In the genomic region with DNA sequence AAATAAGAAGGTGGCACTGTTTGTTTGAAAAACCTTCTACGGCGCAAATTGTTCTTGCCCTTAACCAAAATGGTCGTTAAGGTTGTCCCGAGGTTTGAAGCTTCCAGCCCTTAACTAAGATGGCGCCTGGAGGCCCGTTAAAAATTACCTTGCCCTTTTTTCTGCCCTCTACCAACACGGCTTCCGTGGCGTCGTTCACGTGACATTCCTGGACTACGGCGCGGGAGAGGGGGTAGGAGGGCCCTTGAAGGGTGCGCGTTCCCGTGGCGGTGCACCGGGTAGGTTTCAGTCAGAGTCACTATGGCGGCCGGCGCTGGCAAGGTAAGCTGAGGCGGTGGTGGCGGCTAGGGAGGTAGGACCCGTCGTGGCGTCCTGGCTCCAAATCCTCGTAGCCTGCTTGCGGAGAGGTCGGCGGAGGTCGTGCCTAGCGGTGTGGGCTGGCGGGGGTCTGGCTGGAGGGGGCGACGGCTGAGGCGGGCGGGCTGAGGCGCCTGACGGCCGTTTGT, we compare ENCODE assay signal across 8 cellular contexts. TPM values are rescaled to one million over a fixed set of nuclear protein-coding genes. Genes with fewer than 3 reads are reported as not detected.
DNase-seq lines count a peak whose midpoint lies in the region; ATAC-seq, FAIRE-seq and TF ChIP-seq lines count a peak whose summit lies in the region.

A gene with protein sequence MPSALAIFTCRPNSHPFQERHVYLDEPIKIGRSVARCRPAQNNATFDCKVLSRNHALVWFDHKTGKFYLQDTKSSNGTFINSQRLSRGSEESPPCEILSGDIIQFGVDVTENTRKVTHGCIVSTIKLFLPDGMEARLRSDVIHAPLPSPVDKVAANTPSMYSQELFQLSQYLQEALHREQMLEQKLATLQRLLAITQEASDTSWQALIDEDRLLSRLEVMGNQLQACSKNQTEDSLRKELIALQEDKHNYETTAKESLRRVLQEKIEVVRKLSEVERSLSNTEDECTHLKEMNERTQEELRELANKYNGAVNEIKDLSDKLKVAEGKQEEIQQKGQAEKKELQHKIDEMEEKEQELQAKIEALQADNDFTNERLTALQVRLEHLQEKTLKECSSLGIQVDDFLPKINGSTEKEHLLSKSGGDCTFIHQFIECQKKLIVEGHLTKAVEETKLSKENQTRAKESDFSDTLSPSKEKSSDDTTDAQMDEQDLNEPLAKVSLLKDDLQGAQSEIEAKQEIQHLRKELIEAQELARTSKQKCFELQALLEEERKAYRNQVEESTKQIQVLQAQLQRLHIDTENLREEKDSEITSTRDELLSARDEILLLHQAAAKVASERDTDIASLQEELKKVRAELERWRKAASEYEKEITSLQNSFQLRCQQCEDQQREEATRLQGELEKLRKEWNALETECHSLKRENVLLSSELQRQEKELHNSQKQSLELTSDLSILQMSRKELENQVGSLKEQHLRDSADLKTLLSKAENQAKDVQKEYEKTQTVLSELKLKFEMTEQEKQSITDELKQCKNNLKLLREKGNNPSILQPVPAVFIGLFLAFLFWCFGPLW (plus strand): TSS at position 288 of the 506 bp plus-strand sequence. CDS start 1,343 bp downstream, outside the sequence.

- peak; percentile 90 for TF ChIP-seq POLR2A in GM19193 (IDR thresholded peaks at IDR 0.05; ENCODE audit: extremely low read depth, insufficient read depth, insufficient read length)

- no peak for TF ChIP-seq CTCF in chondrocyte (IDR thresholded peaks at IDR 0.05)
- no peak for TF ChIP-seq CTCF in kidney (IDR thresholded peaks at IDR 0.05; ENCODE audit: borderline replicate concordance, extremely low read depth, insufficient read depth)

- H3K36me3 Mint-ChIP-seq in chondrocyte (ENCODE audit: low read depth), result no peaks in the 10 kb centered on the region

- peak within 1 kb of the TSS; percentile 65 to 77 for H3K9ac ChIP-seq in kidney (ENCODE audit: low read length in 2 of 2)

- peak within 1 kb of the TSS; percentile 98 for H3K27ac Mint-ChIP-seq in chondrocyte (ENCODE audit: unreplicated experiment)

- peak within 1 kb of the TSS; percentile 59 to 81 for H3K4me3 ChIP-seq in kidney (ENCODE audit: low read length in 2 of 2)

- peak; percentile 92 for ATAC-seq in HG03439 (IDR thresholded peaks at IDR 0.05; ENCODE audit: unreplicated experiment)

- peak; percentile 74 for FAIRE-seq in kidney (lab: Jason Lieb, UNC)

- peak within 1 kb of the TSS; percentile 79 to 89 for H3K27ac ChIP-seq in kidney (ENCODE audit: low read depth in 2 of 2, low read length in 2 of 2)

- no peaks in the 10 kb centered on the region for H3K9me3 Mint-ChIP-seq in chondrocyte (ENCODE audit: low read depth)

- H3K4me1 Mint-ChIP-seq in chondrocyte (ENCODE audit: low read depth), result peaks cover 46% of the 10 kb centered on the region

- H3K4me1 ChIP-seq in kidney (ENCODE audit: control insufficient read depth in 1 of 2, insufficient read depth in 1 of 2, low read depth in 1 of 2, low read length in 2 of 2), result peaks cover 3 to 6% of the 10 kb centered on the region in 2 donors

- peak within 1 kb of the TSS; percentile 95 for H3K4me3 Mint-ChIP-seq in chondrocyte (ENCODE audit: unreplicated experiment)

- no peaks in the 10 kb centered on the region for H3K36me3 ChIP-seq in kidney (ENCODE audit: control insufficient read depth in 1 of 2, insufficient read depth in 2 of 2, low read length in 2 of 2)

- no peaks in the 10 kb centered on the region for H3K27me3 Mint-ChIP-seq in chondrocyte (ENCODE audit: low read depth)

- peak; percentile 99 to 100 for DNase-seq in AML-193 (lab: John Stamatoyannopoulos, UW)
- DNase-seq in NCI-H510A treated with DMSO at 0.1 percent for 48 hours (lab: John Stamatoyannopoulos, UW), result peak; percentile 90
- DNase-seq in activated CD4-positive, alpha-beta T cell treated with anti-CD3 and anti-CD28 coated beads for 24 hours (ENCODE audit: low read depth in 2 of 2), result peak; percentile 89 to 92
- DNase-seq in chondrocyte (ENCODE audit: low spot score), result peak; percentile 98
- DNase-seq in kidney, result peak; percentile 99
- peak; percentile 97 for DNase-seq in stimulated activated CD4-positive, alpha-beta T cell treated with anti-CD3 and anti-CD28 coated beads, Interleukin-15, amount 100 ng/mL, for 24 hours

- intact Hi-C loops in kidney (cut with DNase I), result no loop called here

- no peaks in the 10 kb centered on the region for H3K9me3 ChIP-seq in kidney (ENCODE audit: control insufficient read depth in 1 of 2, low read length in 2 of 2)

RNA-seq across cellular contexts. Expression of the gene that starts here (rescaled TPM):
- total RNA-seq in chondrocyte (105 to 116 TPM (median 116 TPM) in 3 replicates), kidney (86.1 TPM)
- 22.0 TPM for polyA plus RNA-seq in kidney (ENCODE audit: insufficient read depth, low read depth, low replicate concordance)

Comparison
In these comparisons a context has a peak if more than half of its experiments do, and no peak if none do; other contexts are left out.
1. Peak in every context shown above with its lines: DNase-seq, ATAC-seq, H3K4me3 ChIP-seq and H3K27ac ChIP-seq.